In the genomic region with DNA sequence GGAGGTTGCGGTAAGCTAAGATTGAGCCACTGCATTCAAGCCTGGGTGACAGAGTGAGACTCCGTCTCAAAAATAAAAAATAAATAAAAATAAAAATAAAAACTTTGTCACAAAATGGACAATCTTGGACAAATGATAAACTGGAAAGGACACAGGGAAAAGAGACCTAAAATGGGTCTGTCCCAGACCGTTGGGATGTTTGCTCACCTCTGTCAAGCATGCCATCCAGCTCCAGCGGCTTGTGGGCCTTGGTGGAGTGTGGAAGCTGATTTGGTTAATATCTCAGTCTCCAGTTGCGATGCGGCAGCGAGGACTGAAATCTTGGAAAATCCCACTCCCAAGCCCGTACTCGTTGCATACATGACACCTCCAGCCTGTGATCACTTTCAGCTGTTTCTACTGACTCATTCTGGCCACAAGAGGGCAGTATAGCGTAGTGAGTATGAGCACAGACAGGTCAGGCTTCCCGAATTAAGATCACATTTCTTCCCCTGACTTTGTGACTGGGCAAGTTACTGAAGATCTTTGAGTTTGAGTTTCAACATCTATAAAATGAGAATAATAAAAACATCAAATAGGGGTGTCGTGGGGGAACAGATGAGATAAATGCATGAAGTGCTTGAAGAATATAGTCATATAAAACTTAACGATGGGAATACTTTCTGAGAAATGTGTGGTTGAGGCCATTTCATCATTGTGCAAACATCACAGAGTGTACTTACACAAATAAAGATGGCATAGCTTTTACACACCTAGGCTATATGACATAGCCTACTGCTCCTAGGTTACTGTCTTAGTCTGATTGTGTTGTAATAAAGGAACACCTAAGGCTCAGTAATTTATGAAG, we compare ENCODE assay signal across 8 cellular contexts. TPM values are rescaled to one million over a fixed set of nuclear protein-coding genes. Genes with fewer than 3 reads are reported as not detected.
DNase-seq lines count a peak whose midpoint lies in the region; ATAC-seq and TF ChIP-seq lines count a peak whose summit lies in the region.

No MANE protein-coding gene starts in this region.

- peak; percentile 81 for TF ChIP-seq CTCF in BE2C (IDR thresholded peaks at IDR 0.05; ENCODE audit: low read depth, low read length)
- TF ChIP-seq CTCF in lower lobe of right lung (IDR thresholded peaks at IDR 0.05), result peak; percentile 88

- H3K4me3 ChIP-seq in BE2C (ENCODE audit: low read depth, low read length), result no peak overlapping the region
- H3K4me3 ChIP-seq in lower lobe of right lung, result no peak overlapping the region

- no peaks in the 10 kb centered on the region for H3K27me3 ChIP-seq in BE2C
- no peaks in the 10 kb centered on the region for H3K27me3 ChIP-seq in lower lobe of right lung (ENCODE audit: low read depth)

- DNase-seq in BE2C, result peak; percentile 61
- peak; percentile 56 for DNase-seq in GM19238 (ENCODE audit: insufficient read length, low spot score)
- peak; percentile 28 for DNase-seq in NCI-H524 treated with DMSO at 0.1 percent for 48 hours (lab: John Stamatoyannopoulos, UW)
- DNase-seq in activated CD4-positive, alpha-beta T cell treated with anti-CD3 and anti-CD28 coated beads, Interleukin-2, amount 50 U/mL, for 24 hours (ENCODE audit: low read depth in 1 of 2, low spot score in 1 of 2), result peak; percentile 6 to 69
- DNase-seq in dermis microvascular lymphatic vessel endothelial cell (ENCODE audit: low read depth in 2 of 2), result peak; percentile 69 to 83
- no peak for DNase-seq in lower lobe of right lung
- peak; percentile 2 for DNase-seq in stimulated activated CD8-positive, alpha-beta memory T cell treated with anti-CD3 and anti-CD28 coated beads, Interleukin-12 subunit alpha, Interleukin-12 subunit beta, amount 100 ng/mL, for 4 hours (ENCODE audit: low read depth)

- H3K36me3 ChIP-seq in BE2C, result no peaks in the 10 kb centered on the region
- H3K36me3 ChIP-seq in lower lobe of right lung, result no peaks in the 10 kb centered on the region

- intact Hi-C loops in lower lobe of right lung (cut with DNase I), result no loop called here

- no peak overlapping the region for H3K27ac ChIP-seq in lower lobe of right lung

- H3K9me3 ChIP-seq in BE2C, result no peaks in the 10 kb centered on the region
- H3K9me3 ChIP-seq in lower lobe of right lung, result no peaks in the 10 kb centered on the region

- peak; percentile 81 for ATAC-seq in HG03442 (IDR thresholded peaks at IDR 0.05; ENCODE audit: unreplicated experiment)
- peak; percentile 94 to 96 for ATAC-seq in lower lobe of right lung

- H3K4me1 ChIP-seq in BE2C (no peaks in the 10 kb centered on the region), lower lobe of right lung (peaks cover 4% of the 10 kb centered on the region)

RNA-seq across cellular contexts. Expression of gene MOBP, which starts 19.6 kb away (rescaled TPM):
- not detected for polyA plus RNA-seq in BE2C (2012; ENCODE audit: insufficient read depth, insufficient read length, low read depth)
- total RNA-seq in dermis microvascular lymphatic vessel endothelial cell (under 0.01 TPM in 1 of 2 replicates, not detected in the other), lower lobe of right lung (0.18 TPM)

RNA-seq across cellular contexts. Expression of gene RPSA, which starts 41.3 kb away (rescaled TPM):
- 1,149 TPM for polyA plus RNA-seq in BE2C (2012; ENCODE audit: insufficient read depth, insufficient read length, low read depth)
- total RNA-seq in dermis microvascular lymphatic vessel endothelial cell, result 931 and 1,204 TPM in 2 replicates
- 778 TPM for total RNA-seq in lower lobe of right lung
